In the genomic region with DNA sequence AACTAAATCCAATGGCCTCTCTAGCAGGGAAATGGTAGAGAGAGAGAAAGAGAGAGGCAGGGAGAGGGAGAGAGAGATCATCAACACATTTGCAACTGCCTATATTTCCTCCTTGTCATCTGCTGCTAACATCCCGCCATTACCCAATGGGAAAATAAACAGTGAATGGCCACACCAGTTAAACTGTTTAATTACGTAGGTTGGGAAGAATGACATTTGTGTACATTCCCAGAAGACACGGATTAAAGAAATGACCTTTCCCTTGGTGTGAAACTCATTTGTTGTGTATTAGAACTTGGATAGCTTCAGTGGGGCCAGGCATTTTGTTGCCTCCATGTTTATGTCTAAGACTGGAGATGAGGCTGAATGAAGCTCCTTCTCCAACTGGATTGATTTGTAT, we compare ENCODE assay signal across 26 cellular contexts.
"Had no signal": no experiment of that assay in that cellular context is flagged by ENCODE, and none has a peak within 500 bp of the region (broad histone marks: within the 10 kb centered on the region; RNA-seq: fewer than 3 reads in every experiment).

No MANE protein-coding gene starts in this region.

- H3K36me3 ChIP-seq: SJCRH30 had no signal

- H3K9me3 Mint-ChIP-seq: activated CD4-positive, alpha-beta memory T cell treated with anti-CD3 and anti-CD28 coated beads for 36 hours; activated CD4-positive, alpha-beta T cell treated with anti-CD3 and anti-CD28 coated beads, Interleukin-2, amount 10 ng/mL, durations not matched to agents 7 days and 5 days; activated naive CD4-positive, alpha-beta T cell treated with anti-CD3 and anti-CD28 coated beads, Interleukin-2, amount 10 ng/mL, durations not matched to agents 7 days and 5 days; activated naive CD8-positive, alpha-beta T cell treated with anti-CD3 and anti-CD28 coated beads for 36 hours; activated T-cell treated with anti-CD3 and anti-CD28 coated beads, Interleukin-2, amount 50 U/mL, for 72 hours; activated T-helper 2 cell treated with anti-CD3 and anti-CD28 coated beads, Interferon-gamma antibody, Interleukin-2, Interleukin-4, amounts not matched to agents 10 μg/mL and 5 μg/mL and 100 μg/mL, durations not matched to agents 14 hours and 24 hours and 36 hours had no signal

- ATAC-seq: activated T-cell treated with anti-CD3 and anti-CD28 coated beads, Interleukin-2, amount 50 U/mL, for 72 hours; Panc1; Right ventricle myocardium inferior; SK-N-SH treated with all-trans-retinoic acid at 6 μM for 48 hours; T-helper 17 cell had no signal

- H3K9me3 ChIP-seq: SJCRH30 had no signal

- H3K4me3 ChIP-seq: SJCRH30 had no signal

- H3K27me3 ChIP-seq: SJCRH30 had no signal

- H3K4me1 ChIP-seq: SJCRH30 had no signal

- H3K27ac Mint-ChIP-seq: activated CD4-positive, alpha-beta memory T cell treated with anti-CD3 and anti-CD28 coated beads for 36 hours; activated CD4-positive, alpha-beta T cell treated with anti-CD3 and anti-CD28 coated beads, Interleukin-2, amount 10 ng/mL, durations not matched to agents 7 days and 5 days; activated naive CD4-positive, alpha-beta T cell treated with anti-CD3 and anti-CD28 coated beads, Interleukin-2, amount 10 ng/mL, durations not matched to agents 7 days and 5 days; activated naive CD8-positive, alpha-beta T cell treated with anti-CD3 and anti-CD28 coated beads for 36 hours; activated T-cell treated with anti-CD3 and anti-CD28 coated beads, Interleukin-2, amount 50 U/mL, for 72 hours; activated T-helper 2 cell treated with anti-CD3 and anti-CD28 coated beads, Interferon-gamma antibody, Interleukin-2, Interleukin-4, amounts not matched to agents 10 μg/mL and 5 μg/mL and 100 μg/mL, durations not matched to agents 14 hours and 24 hours and 36 hours; T-helper 17 cell had no signal

- DNase-seq: activated CD4-positive, alpha-beta memory T cell treated with anti-CD3 and anti-CD28 coated beads for 36 hours; activated CD4-positive, alpha-beta T cell treated with anti-CD3 and anti-CD28 coated beads, Interleukin-2, amount 10 ng/mL, durations not matched to agents 7 days and 5 days; activated CD4-positive, CD25-positive, alpha-beta regulatory T cell; activated gamma-delta T cell treated with Interleukin-2 at 50 U/mL for 16 hours; activated naive CD4-positive, alpha-beta T cell treated with anti-CD3 and anti-CD28 coated beads, Interleukin-2, amount 10 ng/mL, durations not matched to agents 7 days and 5 days; activated naive CD8-positive, alpha-beta T cell treated with anti-CD3 and anti-CD28 coated beads for 36 hours; activated T-cell treated with anti-CD3 and anti-CD28 coated beads, Interleukin-2, amount 50 U/mL, for 72 hours; central memory CD4-positive, alpha-beta T cell; MM.1S; NCI-H1105; NCI-H1436 treated with DMSO at 0.1 percent for 48 hours; NCI-H187; NCI-H2081; NCI-H510A treated with DMSO at 0.1 percent for 48 hours; NCI-H69; NK-92 treated with Interleukin-12 subunit alpha and Interleukin-12 subunit beta, amount 100 ng/mL, for 24 hours; OCI-M1; RPMI8226; SJCRH30; SW 1271; T-helper 17 cell; T1000 had no signal

- H3K4me3 Mint-ChIP-seq: activated CD4-positive, alpha-beta memory T cell treated with anti-CD3 and anti-CD28 coated beads for 36 hours; activated CD4-positive, alpha-beta T cell treated with anti-CD3 and anti-CD28 coated beads, Interleukin-2, amount 10 ng/mL, durations not matched to agents 7 days and 5 days; activated naive CD4-positive, alpha-beta T cell treated with anti-CD3 and anti-CD28 coated beads, Interleukin-2, amount 10 ng/mL, durations not matched to agents 7 days and 5 days; activated naive CD8-positive, alpha-beta T cell treated with anti-CD3 and anti-CD28 coated beads for 36 hours; activated T-cell treated with anti-CD3 and anti-CD28 coated beads, Interleukin-2, amount 50 U/mL, for 72 hours; T-helper 17 cell had no signal

- H3K27me3 Mint-ChIP-seq: activated CD4-positive, alpha-beta memory T cell treated with anti-CD3 and anti-CD28 coated beads for 36 hours; activated CD4-positive, alpha-beta T cell treated with anti-CD3 and anti-CD28 coated beads, Interleukin-2, amount 10 ng/mL, durations not matched to agents 7 days and 5 days; activated naive CD4-positive, alpha-beta T cell treated with anti-CD3 and anti-CD28 coated beads, Interleukin-2, amount 10 ng/mL, durations not matched to agents 7 days and 5 days; activated naive CD8-positive, alpha-beta T cell treated with anti-CD3 and anti-CD28 coated beads for 36 hours; T-helper 17 cell had no signal

- H3K27ac ChIP-seq: SJCRH30 had no signal

- H3K36me3 Mint-ChIP-seq: activated CD4-positive, alpha-beta memory T cell treated with anti-CD3 and anti-CD28 coated beads for 36 hours; activated naive CD4-positive, alpha-beta T cell treated with anti-CD3 and anti-CD28 coated beads, Interleukin-2, amount 10 ng/mL, durations not matched to agents 7 days and 5 days; activated naive CD8-positive, alpha-beta T cell treated with anti-CD3 and anti-CD28 coated beads for 36 hours had no signal

- H3K4me1 Mint-ChIP-seq: activated CD4-positive, alpha-beta T cell treated with anti-CD3 and anti-CD28 coated beads, Interleukin-2, amount 10 ng/mL, durations not matched to agents 7 days and 5 days; activated naive CD4-positive, alpha-beta T cell treated with anti-CD3 and anti-CD28 coated beads, Interleukin-2, amount 10 ng/mL, durations not matched to agents 7 days and 5 days; activated naive CD8-positive, alpha-beta T cell treated with anti-CD3 and anti-CD28 coated beads for 36 hours; T-helper 17 cell had no signal
